ENCODE assay signal across 29 cellular contexts in the genomic region with DNA sequence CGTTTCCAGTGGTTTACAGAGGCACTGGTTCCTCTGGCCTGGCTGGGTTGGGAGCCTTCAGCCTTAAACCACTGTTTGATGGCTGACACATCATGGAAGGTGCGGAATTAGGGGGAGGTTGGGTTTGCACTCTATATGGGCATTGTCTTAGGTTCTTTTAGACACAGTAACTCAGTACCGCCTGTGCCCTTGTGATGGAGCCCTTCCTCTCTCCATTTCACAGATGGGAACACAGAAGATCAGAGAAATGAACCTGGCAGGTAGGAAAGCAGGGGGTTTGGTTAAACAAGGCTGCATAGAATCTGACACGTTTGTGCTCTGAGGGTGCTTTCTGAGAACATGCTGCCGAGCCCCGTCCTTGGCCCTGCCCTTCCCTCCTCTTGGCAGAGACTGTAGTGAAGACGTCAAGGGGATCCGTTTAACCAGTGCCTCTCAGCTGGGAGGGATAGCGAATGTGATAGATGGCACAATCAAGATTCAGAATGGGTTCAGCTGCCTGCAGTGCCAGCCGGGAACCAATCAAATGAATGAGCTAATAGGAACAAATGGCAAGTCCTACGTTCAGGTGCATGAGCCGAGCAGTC.
"Had no signal": no experiment of that assay in that cellular context is flagged by ENCODE, and none has a peak within 500 bp of the region (broad histone marks: within the 10 kb centered on the region; RNA-seq: fewer than 3 reads in every experiment).

No MANE protein-coding gene starts in this region.

- H3K4me1 Mint-ChIP-seq: activated CD4-positive, alpha-beta T cell treated with anti-CD3 and anti-CD28 coated beads, Interleukin-2, amount 10 ng/mL, durations not matched to agents 7 days and 5 days; stimulated activated naive CD8-positive, alpha-beta T cell treated with anti-CD3 and anti-CD28 coated beads, Interleukin-15, amount 100 ng/mL, for 72 hours had no signal

- H3K9me3 Mint-ChIP-seq: activated CD4-positive, alpha-beta T cell treated with anti-CD3 and anti-CD28 coated beads, Interleukin-2, amount 10 ng/mL, durations not matched to agents 7 days and 5 days; activated CD8-positive, alpha-beta T cell treated with anti-CD3 and anti-CD28 coated beads for 36 hours; activated T-cell treated with anti-CD3 and anti-CD28 coated beads, Interleukin-2, amount 50 U/mL, for 72 hours; natural killer cell treated with Interleukin-12 subunit alpha and Interleukin-12 subunit beta and Interleukin-15 and Interleukin-18, amount 100 ng/mL, for 72 hours; stimulated activated effector memory CD8-positive, alpha-beta T cell treated with anti-CD3 and anti-CD28 coated beads, Interleukin-12 subunit alpha, Interleukin-12 subunit beta, amount 100 ng/mL, for 72 hours; stimulated activated naive CD8-positive, alpha-beta T cell treated with anti-CD3 and anti-CD28 coated beads, Interleukin-15, amount 100 ng/mL, for 72 hours; type B pancreatic cell had no signal

- H3K27ac ChIP-seq: coronary artery, esophagus muscularis mucosa, left ventricle myocardium inferior, pancreas, psoas muscle, sigmoid colon, vagina, WERI-Rb-1 had no signal

- H3K36me3 Mint-ChIP-seq: activated naive CD8-positive, alpha-beta T cell; natural killer cell treated with Interleukin-12 subunit alpha and Interleukin-12 subunit beta and Interleukin-15 and Interleukin-18, amount 100 ng/mL, for 72 hours; type B pancreatic cell had no signal

- FAIRE-seq: pancreas, small intestine, TTC549 had no signal

- H3K36me3 ChIP-seq: pancreas, vagina, WERI-Rb-1 had no signal

- H3K4me1 ChIP-seq: psoas muscle, vagina had no signal

- H3K9me3 ChIP-seq: esophagus muscularis mucosa, left ventricle myocardium inferior, mucosa of descending colon, pancreas, psoas muscle, sigmoid colon, vagina had no signal

- H3K27ac Mint-ChIP-seq: activated CD4-positive, alpha-beta T cell treated with anti-CD3 and anti-CD28 coated beads, Interleukin-2, amount 10 ng/mL, durations not matched to agents 7 days and 5 days; activated CD8-positive, alpha-beta T cell treated with anti-CD3 and anti-CD28 coated beads for 36 hours; activated naive CD8-positive, alpha-beta T cell; natural killer cell treated with Interleukin-12 subunit alpha and Interleukin-12 subunit beta and Interleukin-15 and Interleukin-18, amount 100 ng/mL, for 72 hours; stimulated activated effector memory CD8-positive, alpha-beta T cell treated with anti-CD3 and anti-CD28 coated beads, Interleukin-12 subunit alpha, Interleukin-12 subunit beta, amount 100 ng/mL, for 72 hours; type B pancreatic cell had no signal

- H3K4me3 Mint-ChIP-seq: activated CD4-positive, alpha-beta T cell treated with anti-CD3 and anti-CD28 coated beads, Interleukin-2, amount 10 ng/mL, durations not matched to agents 7 days and 5 days; activated CD8-positive, alpha-beta T cell treated with anti-CD3 and anti-CD28 coated beads for 36 hours; activated naive CD8-positive, alpha-beta T cell; activated T-cell treated with anti-CD3 and anti-CD28 coated beads, Interleukin-2, amount 50 U/mL, for 72 hours; natural killer cell treated with Interleukin-12 subunit alpha and Interleukin-12 subunit beta and Interleukin-15 and Interleukin-18, amount 100 ng/mL, for 72 hours; stimulated activated effector memory CD8-positive, alpha-beta T cell treated with anti-CD3 and anti-CD28 coated beads, Interleukin-12 subunit alpha, Interleukin-12 subunit beta, amount 100 ng/mL, for 72 hours; stimulated activated naive CD8-positive, alpha-beta T cell treated with anti-CD3 and anti-CD28 coated beads, Interleukin-15, amount 100 ng/mL, for 72 hours; type B pancreatic cell had no signal

- DNase-seq: activated CD4-positive, alpha-beta T cell treated with anti-CD3 and anti-CD28 coated beads, Interleukin-2, amount 10 ng/mL, durations not matched to agents 7 days and 5 days; activated CD4-positive, CD25-positive, alpha-beta regulatory T cell treated with anti-CD3 and anti-CD28 coated beads, Interleukin-2, amount 50 U/mL, for 72 hours; activated CD8-positive, alpha-beta T cell treated with anti-CD3 and anti-CD28 coated beads for 36 hours; activated effector memory CD4-positive, alpha-beta T cell treated with Interleukin-2 at 50 U/mL for 16 hours; activated naive CD4-positive, alpha-beta T cell treated with Interleukin-2 at 50 U/mL for 16 hours; activated T-cell treated with anti-CD3 and anti-CD28 coated beads for 4 hours; activated T-cell treated with anti-CD3 and anti-CD28 coated beads, Interleukin-2, amount 50 U/mL, for 72 hours; anterior cingulate cortex; foreskin melanocyte; islet precursor cell; left ventricle myocardium inferior; mucosa of descending colon; pancreas; psoas muscle; sigmoid colon; small intestine; stimulated activated CD4-positive, alpha-beta T cell treated with anti-CD3 and anti-CD28 coated beads, Interleukin-4, amount 100 ng/mL, for 24 hours; stimulated activated naive CD8-positive, alpha-beta T cell treated with anti-CD3 and anti-CD28 coated beads, Interleukin-15, amount 100 ng/mL, for 72 hours; substantia nigra; WERI-Rb-1 had no signal

- H3K4me3 ChIP-seq: coronary artery, esophagus muscularis mucosa, left ventricle myocardium inferior, lung, mucosa of descending colon, pancreas, psoas muscle, sigmoid colon, vagina had no signal

- ATAC-seq: activated CD8-positive, alpha-beta T cell treated with anti-CD3 and anti-CD28 coated beads for 36 hours; activated T-cell treated with anti-CD3 and anti-CD28 coated beads, Interleukin-2, amount 50 U/mL, for 72 hours; mucosa of descending colon; pancreas; psoas muscle; stimulated activated effector memory CD8-positive, alpha-beta T cell treated with anti-CD3 and anti-CD28 coated beads, Interleukin-12 subunit alpha, Interleukin-12 subunit beta, amount 100 ng/mL, for 72 hours; stimulated activated naive CD8-positive, alpha-beta T cell treated with anti-CD3 and anti-CD28 coated beads, Interleukin-15, amount 100 ng/mL, for 72 hours had no signal

- H3K27me3 Mint-ChIP-seq: activated CD4-positive, alpha-beta T cell treated with anti-CD3 and anti-CD28 coated beads, Interleukin-2, amount 10 ng/mL, durations not matched to agents 7 days and 5 days; activated CD8-positive, alpha-beta T cell treated with anti-CD3 and anti-CD28 coated beads for 36 hours; activated naive CD8-positive, alpha-beta T cell; natural killer cell treated with Interleukin-12 subunit alpha and Interleukin-12 subunit beta and Interleukin-15 and Interleukin-18, amount 100 ng/mL, for 72 hours; stimulated activated naive CD8-positive, alpha-beta T cell treated with anti-CD3 and anti-CD28 coated beads, Interleukin-15, amount 100 ng/mL, for 72 hours; type B pancreatic cell had no signal

- H3K27me3 ChIP-seq: esophagus muscularis mucosa, pancreas, sigmoid colon, vagina had no signal
